In genomic region chr17:42774066-42774750, GRCh38 we compare ENCODE assay signal across 8 cellular contexts. TPM values are rescaled to one million over a fixed set of nuclear protein-coding genes. Genes with fewer than 3 reads are reported as not detected.
DNase-seq lines count a peak whose midpoint lies in the region; ATAC-seq and TF ChIP-seq lines count a peak whose summit lies in the region.

No MANE protein-coding gene starts in this region.

- H3K27me3 ChIP-seq in BE2C = no peaks in the 10 kb centered on the region
- no peaks in the 10 kb centered on the region for H3K27me3 ChIP-seq in muscle layer of duodenum (ENCODE audit: low read depth, low read length)

- no peak for TF ChIP-seq CTCF in BE2C (IDR thresholded peaks at IDR 0.05; ENCODE audit: low read depth, low read length)
- no peak for TF ChIP-seq CTCF in omental fat pad (IDR thresholded peaks at IDR 0.05)

- no peaks in the 10 kb centered on the region for H3K9me3 ChIP-seq in BE2C
- no peaks in the 10 kb centered on the region for H3K9me3 ChIP-seq in KOPT-K1 (ENCODE audit: insufficient read depth, low read length, poor library complexity, severe bottlenecking)
- no peaks in the 10 kb centered on the region for H3K9me3 ChIP-seq in muscle layer of duodenum (ENCODE audit: control insufficient read depth in 1 of 2, low read length in 2 of 2)

- peaks cover 3% of the 10 kb centered on the region; the same call in 1 of the 2 replicates for H3K4me1 ChIP-seq in BE2C
- peaks cover 4 to 10% of the 10 kb centered on the region in 2 donors for H3K4me1 ChIP-seq in muscle layer of duodenum (ENCODE audit: control insufficient read depth in 1 of 2, insufficient read depth in 2 of 2, low read length in 2 of 2)

- H3K4me3 Mint-ChIP-seq in central memory CD8-positive, alpha-beta T cell = peak overlapping the region; percentile 99

- ATAC-seq in central memory CD8-positive, alpha-beta T cell (replicated peaks; ENCODE audit: extremely low read depth, poor library complexity, severe bottlenecking) = no peak
- ATAC-seq in omental fat pad (ENCODE audit: low FRiP score) = no peak
- no peak for ATAC-seq in HG03108 (IDR thresholded peaks at IDR 0.05; ENCODE audit: unreplicated experiment)
- ATAC-seq in GM18867 (IDR thresholded peaks at IDR 0.05; ENCODE audit: unreplicated experiment) = no peak

- H3K27me3 Mint-ChIP-seq in central memory CD8-positive, alpha-beta T cell = peaks cover 1% of the 10 kb centered on the region

- H3K9me3 Mint-ChIP-seq in central memory CD8-positive, alpha-beta T cell = no peaks in the 10 kb centered on the region

- H3K27ac Mint-ChIP-seq in central memory CD8-positive, alpha-beta T cell (ENCODE audit: low read depth) = peak overlapping the region; percentile 100

- H3K36me3 ChIP-seq in BE2C = peaks cover 18% of the 10 kb centered on the region
- peaks cover 43% of the 10 kb centered on the region for H3K36me3 ChIP-seq in KOPT-K1 (ENCODE audit: insufficient read depth, low read length)
- H3K36me3 ChIP-seq in muscle layer of duodenum (ENCODE audit: control insufficient read depth in 1 of 2, insufficient read depth in 2 of 2, low read length in 2 of 2) = peaks cover 27 to 36% of the 10 kb centered on the region in 2 donors

- peaks cover 37% of the 10 kb centered on the region for H3K36me3 Mint-ChIP-seq in central memory CD8-positive, alpha-beta T cell (ENCODE audit: insufficient read depth)

- DNase-seq in BE2C (no peak), omental fat pad (ENCODE audit: low spot score) (no peak), islet precursor cell (no peak)
- DNase-seq in central memory CD8-positive, alpha-beta T cell (ENCODE audit: low spot score in 2 of 2) = no peak

- H3K27ac ChIP-seq in KOPT-K1 (ENCODE audit: low read depth, low read length, poor library complexity, severe bottlenecking) (peak overlapping the region; percentile 77), muscle layer of duodenum (ENCODE audit: low read length) (peak overlapping the region; percentile 87)

- H3K4me1 Mint-ChIP-seq in central memory CD8-positive, alpha-beta T cell = peaks cover 24% of the 10 kb centered on the region

- H3K4me3 ChIP-seq in BE2C (ENCODE audit: low read depth, low read length) (peak overlapping the region; percentile 88), muscle layer of duodenum (ENCODE audit: low read depth in 1 of 2, low read length in 2 of 2) (peak overlapping the region; percentile 97 to 98)

RNA-seq across cellular contexts. Expression of gene VPS25, which starts 1.0 kb away (rescaled TPM):
- polyA plus RNA-seq in BE2C (2012; ENCODE audit: insufficient read depth, insufficient read length, low read depth) = 180 TPM
- total RNA-seq in omental fat pad = 10 to 100 TPM; 44.3 to 53.4 (median 48.4) TPM

RNA-seq across cellular contexts. Expression of gene WNK4, which starts 6.2 kb away (rescaled TPM):
- polyA plus RNA-seq in BE2C (2012; ENCODE audit: insufficient read depth, insufficient read length, low read depth) = 1.5 TPM
- total RNA-seq in omental fat pad = 1 to 10 TPM in 2 of 4 donors, under 1 TPM in 2; 0.50 to 3.9 (median 1.4) TPM

RNA-seq across cellular contexts. Expression of gene RAMP2, which starts 13.2 kb away (rescaled TPM):
- 66.7 TPM for polyA plus RNA-seq in BE2C (2012; ENCODE audit: insufficient read depth, insufficient read length, low read depth)
- total RNA-seq in omental fat pad = 10 to 100 TPM; 51.3 to 90.6 (median 68.1) TPM

RNA-seq across cellular contexts. Expression of gene COA3, which starts 24.3 kb away (rescaled TPM):
- polyA plus RNA-seq in BE2C (2012; ENCODE audit: insufficient read depth, insufficient read length, low read depth) = 112 TPM
- 10 to 100 TPM; 39.9 to 82.7 (median 71.2) TPM for total RNA-seq in omental fat pad

RNA-seq across cellular contexts. Expression of gene CNTD1, which starts 24.5 kb away (rescaled TPM):
- 0.85 TPM for polyA plus RNA-seq in BE2C (2012; ENCODE audit: insufficient read depth, insufficient read length, low read depth)
- 1 to 10 TPM in 1 of 4 donors, under 1 TPM in 1, not detected in 2; 0.09 to 2.9 TPM for total RNA-seq in omental fat pad
